In genomic region chr10:71736570-71737355, GRCh38 we compare ENCODE assay signal across 1 cellular context.
TF ChIP-seq lines count a peak whose summit lies in the region.

No MANE protein-coding gene starts in this region.

TF ChIP-seq in HEK293, 187 proteins besides CTCF, POLR2A, EP300 and RAD21 (continued from another document):
- peak; percentile 84 for TF ChIP-seq PATZ1 (tag by site-specific recombination; IDR thresholded peaks at IDR 0.05)
- no peak for TF ChIP-seq ZFP69B (tag by site-specific recombination; IDR thresholded peaks at IDR 0.05)
- peak; percentile 81 for TF ChIP-seq IKZF3 (tag by site-specific recombination; IDR thresholded peaks at IDR 0.05)
- TF ChIP-seq ZNF214 (tag by site-specific recombination; IDR thresholded peaks at IDR 0.05; ENCODE audit: borderline replicate concordance), result no peak
- TF ChIP-seq ZNF112 (tag by site-specific recombination; IDR thresholded peaks at IDR 0.05), result no peak
- peak; percentile 52; the same call in 1 of the 2 replicates for TF ChIP-seq ZBTB17 (tag by site-specific recombination; IDR thresholded peaks at IDR 0.05)
- TF ChIP-seq EGR2 (tag by site-specific recombination; IDR thresholded peaks at IDR 0.05; ENCODE audit: low read depth), result no peak
- no peak for TF ChIP-seq ZNF426 (tag by site-specific recombination; IDR thresholded peaks at IDR 0.05)
- no peak for TF ChIP-seq ZNF184 (tag by site-specific recombination; IDR thresholded peaks at IDR 0.05)
- TF ChIP-seq ZNF626 (tag by site-specific recombination; IDR thresholded peaks at IDR 0.05), result no peak
- TF ChIP-seq, protein P1, sequence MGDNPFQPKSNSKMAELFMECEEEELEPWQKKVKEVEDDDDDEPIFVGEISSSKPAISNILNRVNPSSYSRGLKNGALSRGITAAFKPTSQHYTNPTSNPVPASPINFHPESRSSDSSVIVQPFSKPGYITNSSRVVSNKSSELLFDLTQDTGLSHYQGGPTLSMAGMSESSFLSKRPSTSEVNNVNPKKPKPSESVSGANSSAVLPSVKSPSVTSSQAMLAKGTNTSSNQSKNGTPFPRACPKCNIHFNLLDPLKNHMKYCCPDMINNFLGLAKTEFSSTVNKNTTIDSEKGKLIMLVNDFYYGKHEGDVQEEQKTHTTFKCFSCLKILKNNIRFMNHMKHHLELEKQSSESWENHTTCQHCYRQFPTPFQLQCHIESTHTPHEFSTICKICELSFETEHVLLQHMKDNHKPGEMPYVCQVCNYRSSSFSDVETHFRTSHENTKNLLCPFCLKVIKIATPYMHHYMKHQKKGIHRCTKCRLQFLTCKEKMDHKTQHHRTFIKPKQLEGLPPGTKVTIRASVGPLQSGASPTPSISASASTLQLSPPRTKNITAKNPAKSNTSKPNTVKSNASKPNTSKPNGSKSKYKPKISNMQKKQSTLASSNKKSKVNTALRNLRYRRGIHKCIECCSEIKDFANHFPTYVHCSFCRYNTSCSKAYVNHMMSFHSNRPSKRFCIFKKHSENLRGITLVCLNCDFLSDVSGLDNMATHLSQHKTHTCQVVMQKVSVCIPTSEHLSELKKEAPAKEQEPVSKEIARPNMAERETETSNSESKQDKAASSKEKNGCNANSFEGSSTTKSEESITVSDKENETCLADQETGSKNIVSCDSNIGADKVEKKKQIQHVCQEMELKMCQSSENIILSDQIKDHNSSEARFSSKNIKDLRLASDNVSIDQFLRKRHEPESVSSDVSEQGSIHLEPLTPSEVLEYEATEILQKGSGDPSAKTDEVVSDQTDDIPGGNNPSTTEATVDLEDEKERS (tag by site-specific recombination; IDR thresholded peaks at IDR 0.05), result no peak
- no peak for TF ChIP-seq KLF8 (tag by site-specific recombination; IDR thresholded peaks at IDR 0.05)
- peak; percentile 92 for TF ChIP-seq ZBTB8A (tag by site-specific recombination; IDR thresholded peaks at IDR 0.05)
- TF ChIP-seq OSR2 (tag by site-specific recombination; IDR thresholded peaks at IDR 0.05), result peak; percentile 82; the same call in 1 of the 2 replicates
- no peak for TF ChIP-seq HOXA7 (CRISPR knock-in tag; IDR thresholded peaks at IDR 0.05; ENCODE audit: borderline replicate concordance)
- no peak for TF ChIP-seq ZSCAN16 (tag by site-specific recombination; IDR thresholded peaks at IDR 0.05)
- TF ChIP-seq ZNF366 (tag by site-specific recombination; conservative IDR thresholded peaks at IDR 0.05), result peak; percentile 42; the same call in 1 of the 2 replicates
- TF ChIP-seq ZBTB48 (tag by site-specific recombination; IDR thresholded peaks at IDR 0.05), result peak; percentile 88
- TF ChIP-seq ZNF660 (tag by site-specific recombination; IDR thresholded peaks at IDR 0.05), result no peak
- TF ChIP-seq, protein P2, sequence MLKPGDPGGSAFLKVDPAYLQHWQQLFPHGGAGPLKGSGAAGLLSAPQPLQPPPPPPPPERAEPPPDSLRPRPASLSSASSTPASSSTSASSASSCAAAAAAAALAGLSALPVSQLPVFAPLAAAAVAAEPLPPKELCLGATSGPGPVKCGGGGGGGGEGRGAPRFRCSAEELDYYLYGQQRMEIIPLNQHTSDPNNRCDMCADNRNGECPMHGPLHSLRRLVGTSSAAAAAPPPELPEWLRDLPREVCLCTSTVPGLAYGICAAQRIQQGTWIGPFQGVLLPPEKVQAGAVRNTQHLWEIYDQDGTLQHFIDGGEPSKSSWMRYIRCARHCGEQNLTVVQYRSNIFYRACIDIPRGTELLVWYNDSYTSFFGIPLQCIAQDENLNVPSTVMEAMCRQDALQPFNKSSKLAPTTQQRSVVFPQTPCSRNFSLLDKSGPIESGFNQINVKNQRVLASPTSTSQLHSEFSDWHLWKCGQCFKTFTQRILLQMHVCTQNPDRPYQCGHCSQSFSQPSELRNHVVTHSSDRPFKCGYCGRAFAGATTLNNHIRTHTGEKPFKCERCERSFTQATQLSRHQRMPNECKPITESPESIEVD (tag by site-specific recombination; IDR thresholded peaks at IDR 0.05), result peak; percentile 54; the same call in 1 of the 2 replicates
- TF ChIP-seq ZNF76 (tag by site-specific recombination; IDR thresholded peaks at IDR 0.05; ENCODE audit: borderline replicate concordance, low read depth), result no peak
- TF ChIP-seq ZNF423 (tag by site-specific recombination; IDR thresholded peaks at IDR 0.05), result no peak
- TF ChIP-seq ZNF350 (tag by site-specific recombination; IDR thresholded peaks at IDR 0.05), result no peak
- no peak for TF ChIP-seq ZNF174 (tag by site-specific recombination; IDR thresholded peaks at IDR 0.05)
- no peak for TF ChIP-seq ZEB2 (tag by site-specific recombination; IDR thresholded peaks at IDR 0.05)
- no peak for TF ChIP-seq RBAK (tag by site-specific recombination; IDR thresholded peaks at IDR 0.05)
- no peak for TF ChIP-seq MZF1 (tag by site-specific recombination; IDR thresholded peaks at IDR 0.05; ENCODE audit: borderline replicate concordance)
- TF ChIP-seq ZSCAN23 (tag by site-specific recombination; IDR thresholded peaks at IDR 0.05), result no peak
- TF ChIP-seq, protein P3, sequence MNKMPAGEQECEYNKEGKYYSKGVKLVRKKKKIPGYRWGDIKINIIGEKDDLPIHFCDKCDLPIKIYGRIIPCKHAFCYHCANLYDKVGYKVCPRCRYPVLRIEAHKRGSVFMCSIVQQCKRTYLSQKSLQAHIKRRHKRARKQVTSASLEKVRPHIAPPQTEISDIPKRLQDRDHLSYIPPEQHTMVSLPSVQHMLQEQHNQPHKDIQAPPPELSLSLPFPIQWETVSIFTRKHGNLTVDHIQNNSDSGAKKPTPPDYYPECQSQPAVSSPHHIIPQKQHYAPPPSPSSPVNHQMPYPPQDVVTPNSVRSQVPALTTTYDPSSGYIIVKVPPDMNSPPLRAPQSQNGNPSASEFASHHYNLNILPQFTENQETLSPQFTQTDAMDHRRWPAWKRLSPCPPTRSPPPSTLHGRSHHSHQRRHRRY (tag by site-specific recombination; IDR thresholded peaks at IDR 0.05), result no peak
- no peak for TF ChIP-seq ZNF449 (tag by site-specific recombination; IDR thresholded peaks at IDR 0.05)
